8 cellular contexts compared by ENCODE assay signal in the genomic region with DNA sequence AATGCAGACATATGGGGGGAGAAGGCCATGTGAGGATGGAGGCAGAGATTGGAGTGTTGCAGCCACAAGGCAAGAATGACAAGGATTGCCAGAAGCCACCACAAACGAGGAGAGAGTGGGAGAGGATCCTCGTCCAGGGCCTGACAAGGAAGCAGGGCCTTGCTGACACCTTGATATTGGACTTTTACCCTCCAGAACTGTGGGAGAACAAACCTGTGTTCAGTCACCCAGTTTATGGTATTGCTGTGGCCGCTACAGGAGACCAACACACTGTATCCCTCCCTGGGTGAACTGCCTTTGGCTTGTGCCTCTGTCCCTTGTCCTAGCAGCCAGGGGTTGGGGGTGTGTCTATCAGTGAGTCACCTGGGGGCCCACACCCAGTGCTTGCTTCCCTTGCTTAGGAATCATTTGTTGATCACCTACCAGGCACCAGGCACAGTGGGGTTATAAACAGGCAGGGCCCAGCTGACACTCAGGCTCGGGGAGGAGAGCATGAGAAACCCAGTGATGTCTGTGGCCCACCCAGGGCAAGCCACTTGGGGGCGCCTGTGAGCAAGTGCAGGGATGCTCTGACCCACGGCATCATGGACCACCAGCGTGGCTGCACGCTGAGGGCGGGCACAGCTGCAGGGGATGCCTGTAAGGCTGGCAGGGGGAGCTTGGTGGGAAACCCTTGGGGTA. TPM values are rescaled to one million over a fixed set of nuclear protein-coding genes. Genes with fewer than 3 reads are reported as not detected.
DNase-seq lines count a peak whose midpoint lies in the region; ATAC-seq and TF ChIP-seq lines count a peak whose summit lies in the region.

No MANE protein-coding gene starts in this region.

- 73% methylated on average over 9 of the region's 9 CpGs for WGBS in prostate gland

- no peaks in the 10 kb centered on the region for H3K4me1 ChIP-seq in foreskin keratinocyte
- no peaks in the 10 kb centered on the region for H3K4me1 ChIP-seq in prostate gland (replicated peaks)

- intact Hi-C loops in prostate gland (cut with DNase I) = no loop called here

- TF ChIP-seq CTCF in AG04449 (IDR thresholded peaks at IDR 0.05; ENCODE audit: insufficient read depth, low read length, missing control alignments) (peak; percentile 50), foreskin keratinocyte (conservative IDR thresholded peaks at IDR 0.05) (peak; percentile 51), prostate gland (IDR thresholded peaks at IDR 0.05) (peak in 1 of 4 experiments; percentile 12)

- no peaks in the 10 kb centered on the region for H3K36me3 ChIP-seq in prostate gland

- CTCF ChIA-PET in AG04449 (lab: Yijun Ruan, JAX) = interaction anchor here (0.9 to 1.1 kb wide), 3 partner anchors 13 to 57 kb away, joined by 3 read pairs; no protein-coding TSS in a partner anchor

- no peak overlapping the region for H3K27ac ChIP-seq in foreskin keratinocyte
- no peak overlapping the region for H3K27ac ChIP-seq in prostate gland

- TF ChIP-seq POLR2A in prostate gland (IDR thresholded peaks at IDR 0.05) = no peak

- no peak overlapping the region for H3K4me3 ChIP-seq in AG04449 (ENCODE audit: low read depth, low read length)
- no peak overlapping the region for H3K4me3 ChIP-seq in prostate gland

- ATAC-seq in GM19035 (IDR thresholded peaks at IDR 0.05; ENCODE audit: unreplicated experiment) = peak; percentile 52
- no peak for ATAC-seq in foreskin keratinocyte
- ATAC-seq in GM18517 (IDR thresholded peaks at IDR 0.05; ENCODE audit: unreplicated experiment) = no peak
- no peak for ATAC-seq in HG03432 (IDR thresholded peaks at IDR 0.05; ENCODE audit: unreplicated experiment)

- DNase-seq in AG04449 (ENCODE audit: low read depth, low spot score) = no peak
- DNase-seq in activated CD4-positive, alpha-beta T cell treated with anti-CD3 and anti-CD28 coated beads for 48 hours = peak; percentile 75
- DNase-seq in foreskin keratinocyte = no peak
- no peak for DNase-seq in prostate gland (ENCODE audit: low spot score)
- no peak for DNase-seq in NCI-H1930 (lab: John Stamatoyannopoulos, UW)

- H3K27me3 ChIP-seq in foreskin keratinocyte (no peaks in the 10 kb centered on the region), prostate gland (replicated peaks; ENCODE audit: insufficient read depth) (no peaks in the 10 kb centered on the region)

- POLR2A ChIA-PET in AG04449 (lab: Yijun Ruan, JAX) = no interaction called here

- no peaks in the 10 kb centered on the region for H3K9me3 ChIP-seq in prostate gland

RNA-seq across cellular contexts. Expression of a gene that starts 17.2 kb away (rescaled TPM):
- total RNA-seq in foreskin keratinocyte (18.3 and 18.6 TPM in 2 replicates), prostate gland (10 to 100 TPM; 53.7 to 72.3 TPM)
- 10.7 and 11.4 TPM in 2 replicates for polyA plus RNA-seq in foreskin keratinocyte

RNA-seq across cellular contexts. Expression of a gene that starts 46.6 kb away (rescaled TPM):
- 49.4 and 57.4 TPM in 2 replicates for total RNA-seq in foreskin keratinocyte
- polyA plus RNA-seq in foreskin keratinocyte = 44.7 and 47.8 TPM in 2 replicates
- total RNA-seq in prostate gland = 100 to 1,000 TPM in 1 of 2 donors, 10 to 100 TPM in 1; 92.6 to 132 TPM
